ENCODE assay signal across 1 cellular context in the genomic region with DNA sequence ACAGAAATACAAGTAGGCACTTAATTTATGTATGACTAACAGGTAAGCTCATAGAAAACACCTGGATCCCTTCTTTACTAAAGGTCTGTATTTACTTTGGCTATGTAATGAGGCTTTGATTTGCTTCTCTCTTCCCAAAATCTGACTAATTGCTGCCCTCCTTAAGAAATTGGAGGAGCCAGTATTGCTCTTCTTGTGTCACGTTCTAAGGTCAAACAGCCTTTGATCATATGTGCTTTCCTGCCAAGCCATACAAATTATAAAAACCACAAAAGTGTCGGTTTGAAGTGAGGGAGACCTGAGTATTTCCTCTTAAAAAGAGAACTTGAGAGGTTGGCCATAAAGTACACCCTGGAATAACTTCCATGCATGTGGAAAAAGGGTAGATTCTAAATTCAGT.
A peak's percentile ranks its signal among the peaks of the same experiment; 100 is the strongest.
TF ChIP-seq lines count a peak whose summit lies in the region.

No MANE protein-coding gene starts in this region.

TF ChIP-seq in HEK293, 187 proteins besides CTCF, POLR2A, EP300 and RAD21 (continued from another document):
- TF ChIP-seq, protein P1, sequence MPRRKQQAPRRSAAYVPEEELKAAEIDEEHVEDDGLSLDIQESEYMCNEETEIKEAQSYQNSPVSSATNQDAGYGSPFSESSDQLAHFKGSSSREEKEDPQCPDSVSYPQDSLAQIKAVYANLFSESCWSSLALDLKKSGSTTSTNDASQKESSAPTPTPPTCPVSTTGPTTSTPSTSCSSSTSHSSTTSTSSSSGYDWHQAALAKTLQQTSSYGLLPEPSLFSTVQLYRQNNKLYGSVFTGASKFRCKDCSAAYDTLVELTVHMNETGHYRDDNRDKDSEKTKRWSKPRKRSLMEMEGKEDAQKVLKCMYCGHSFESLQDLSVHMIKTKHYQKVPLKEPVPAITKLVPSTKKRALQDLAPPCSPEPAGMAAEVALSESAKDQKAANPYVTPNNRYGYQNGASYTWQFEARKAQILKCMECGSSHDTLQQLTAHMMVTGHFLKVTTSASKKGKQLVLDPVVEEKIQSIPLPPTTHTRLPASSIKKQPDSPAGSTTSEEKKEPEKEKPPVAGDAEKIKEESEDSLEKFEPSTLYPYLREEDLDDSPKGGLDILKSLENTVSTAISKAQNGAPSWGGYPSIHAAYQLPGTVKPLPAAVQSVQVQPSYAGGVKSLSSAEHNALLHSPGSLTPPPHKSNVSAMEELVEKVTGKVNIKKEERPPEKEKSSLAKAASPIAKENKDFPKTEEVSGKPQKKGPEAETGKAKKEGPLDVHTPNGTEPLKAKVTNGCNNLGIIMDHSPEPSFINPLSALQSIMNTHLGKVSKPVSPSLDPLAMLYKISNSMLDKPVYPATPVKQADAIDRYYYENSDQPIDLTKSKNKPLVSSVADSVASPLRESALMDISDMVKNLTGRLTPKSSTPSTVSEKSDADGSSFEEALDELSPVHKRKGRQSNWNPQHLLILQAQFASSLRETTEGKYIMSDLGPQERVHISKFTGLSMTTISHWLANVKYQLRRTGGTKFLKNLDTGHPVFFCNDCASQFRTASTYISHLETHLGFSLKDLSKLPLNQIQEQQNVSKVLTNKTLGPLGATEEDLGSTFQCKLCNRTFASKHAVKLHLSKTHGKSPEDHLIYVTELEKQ (tag by site-specific recombination; IDR thresholded peaks at IDR 0.05; ENCODE audit: borderline replicate concordance), result no peak
- TF ChIP-seq OSR2 (tag by site-specific recombination; IDR thresholded peaks at IDR 0.05) (peak; percentile 62; the same call in 1 of the 2 replicates), ZNF571 (tag by site-specific recombination; IDR thresholded peaks at IDR 0.05) (no peak), KLF8 (tag by site-specific recombination; IDR thresholded peaks at IDR 0.05) (peak; percentile 65)
